In genomic region chr20:42986143-42986773, GRCh38 we compare ENCODE assay signal across 21 cellular contexts.
DNase-seq lines count a peak whose midpoint lies in the region; ATAC-seq, FAIRE-seq and TF ChIP-seq lines count a peak whose summit lies in the region.
"Had no signal": no experiment of that assay in that cellular context is flagged by ENCODE, and none has a peak within 500 bp of the region (broad histone marks: within the 10 kb centered on the region; RNA-seq: fewer than 3 reads in every experiment).

No MANE protein-coding gene starts in this region.

- no peaks in the 10 kb centered on the region for H3K36me3 Mint-ChIP-seq in MCF 10A (ENCODE audit: insufficient read depth, unreplicated experiment)

- DNase-seq in breast epithelium (ENCODE audit: low spot score in 2 of 2) (peak in 1 of 2 donors; percentile 26), MCF 10A (ENCODE audit: unreplicated experiment) (no peak), RWPE2 (ENCODE audit: low spot score) (peak; percentile 95), islet precursor cell (peak; percentile 93), urothelium cell line (ENCODE audit: low spot score) (peak; percentile 66), NOMO-1 treated with DMSO at 0.1 percent for 48 hours (lab: John Stamatoyannopoulos, UW; ENCODE audit: unreplicated experiment) (no peak), NCI-H524 treated with DMSO at 0.1 percent for 48 hours (lab: John Stamatoyannopoulos, UW) (no peak), NCI-H1092 (lab: John Stamatoyannopoulos, UW) (no peak)
- DNase-seq: Caco-2; CD4-positive, alpha-beta T cell; GDM1; GM23248; HCEC 1CT; KBM-7; NCI-H1436; NCI-H1930; NCI-H2171 treated with DMSO at 0.1 percent for 48 hours; NCI-H446; NCI-H774 had no signal

- H3K27ac ChIP-seq in breast epithelium (peak overlapping the region; percentile 15 to 55), RWPE2 (ENCODE audit: poor library complexity, severe bottlenecking) (peak overlapping the region; percentile 89)
- H3K27ac ChIP-seq: GM23248, SJCRH30 had no signal

- H3K27ac Mint-ChIP-seq in MCF 10A (ENCODE audit: low read depth, unreplicated experiment), result no peak overlapping the region
- H3K27ac Mint-ChIP-seq: CD4-positive, alpha-beta T cell had no signal

- no TSS peak for BruUV-seq in MCF 10A (replicated peaks; lab: Mats Ljungman, UMichigan)

- H3K4me3 Mint-ChIP-seq in MCF 10A (ENCODE audit: unreplicated experiment), result no peak overlapping the region
- H3K4me3 Mint-ChIP-seq: CD4-positive, alpha-beta T cell had no signal

- intact Hi-C loops in breast epithelium (cut with DNase I; ENCODE audit: low total_unique reads), result no loop called here
- intact Hi-C loops in MCF 10A (cut with micrococcal nuclease), result no loop called here

- no peak for TF ChIP-seq CTCF in breast epithelium (IDR thresholded peaks at IDR 0.05)
- no peak for TF ChIP-seq CTCF in MCF 10A (IDR thresholded peaks at IDR 0.05; ENCODE audit: unreplicated experiment)
- no peak for TF ChIP-seq CTCF in RWPE2 (IDR thresholded peaks at IDR 0.05; ENCODE audit: poor library complexity, severe bottlenecking)

- H3K9me3 ChIP-seq in breast epithelium (no peaks in the 10 kb centered on the region), RWPE2 (ENCODE audit: severe bottlenecking) (peaks cover 2% of the 10 kb centered on the region)
- H3K9me3 ChIP-seq: SJCRH30 had no signal

- H3K27me3 ChIP-seq in breast epithelium (no peaks in the 10 kb centered on the region), RWPE2 (ENCODE audit: insufficient read depth, poor library complexity, severe bottlenecking) (no peaks in the 10 kb centered on the region)
- H3K27me3 ChIP-seq: SJCRH30 had no signal

- H3K4me1 ChIP-seq in breast epithelium (no peaks in the 10 kb centered on the region), RWPE2 (ENCODE audit: insufficient read depth, poor library complexity, severe bottlenecking) (peaks cover 16% of the 10 kb centered on the region)

- ATAC-seq in RWPE2 (ENCODE audit: low read depth), result peak; percentile 95

- H3K36me3 ChIP-seq in breast epithelium (no peaks in the 10 kb centered on the region), RWPE2 (ENCODE audit: low read depth) (no peaks in the 10 kb centered on the region)
- H3K36me3 ChIP-seq: SJCRH30 had no signal

- H3K4me3 ChIP-seq in breast epithelium (no peak overlapping the region), RWPE2 (ENCODE audit: severe bottlenecking) (no peak overlapping the region)
- H3K4me3 ChIP-seq: GM23248, SJCRH30 had no signal

- no peaks in the 10 kb centered on the region for H3K27me3 Mint-ChIP-seq in MCF 10A (ENCODE audit: insufficient read depth, unreplicated experiment)

- no peaks in the 10 kb centered on the region for H3K4me1 Mint-ChIP-seq in MCF 10A (ENCODE audit: insufficient read depth, unreplicated experiment)

- FAIRE-seq in urothelium cell line (lab: Jason Lieb, UNC), result no peak
- FAIRE-seq: A204.1 had no signal

- POLR2A ChIA-PET in MCF 10A (lab: Yijun Ruan, JAX), result no interaction called here

- TF ChIP-seq POLR2A in breast epithelium (IDR thresholded peaks at IDR 0.05), result no peak

- CTCF ChIA-PET in MCF 10A (lab: Yijun Ruan, JAX), result no interaction called here

- peaks cover 51% of the 10 kb centered on the region for H3K9me3 Mint-ChIP-seq in MCF 10A (ENCODE audit: unreplicated experiment)
- H3K9me3 Mint-ChIP-seq: CD4-positive, alpha-beta T cell had no signal

Comparison
In these comparisons a context has a peak if more than half of its experiments do, and no peak if none do; other contexts are left out.
1. DNase-seq: peak in RWPE2 (single experiment), islet precursor cell (single experiment) and urothelium cell line (single experiment); none in MCF 10A (single experiment), NOMO-1 treated with DMSO at 0.1 percent for 48 hours (single experiment), NCI-H524 treated with DMSO at 0.1 percent for 48 hours (single experiment) and NCI-H1092 (single experiment).